In the genomic region with DNA sequence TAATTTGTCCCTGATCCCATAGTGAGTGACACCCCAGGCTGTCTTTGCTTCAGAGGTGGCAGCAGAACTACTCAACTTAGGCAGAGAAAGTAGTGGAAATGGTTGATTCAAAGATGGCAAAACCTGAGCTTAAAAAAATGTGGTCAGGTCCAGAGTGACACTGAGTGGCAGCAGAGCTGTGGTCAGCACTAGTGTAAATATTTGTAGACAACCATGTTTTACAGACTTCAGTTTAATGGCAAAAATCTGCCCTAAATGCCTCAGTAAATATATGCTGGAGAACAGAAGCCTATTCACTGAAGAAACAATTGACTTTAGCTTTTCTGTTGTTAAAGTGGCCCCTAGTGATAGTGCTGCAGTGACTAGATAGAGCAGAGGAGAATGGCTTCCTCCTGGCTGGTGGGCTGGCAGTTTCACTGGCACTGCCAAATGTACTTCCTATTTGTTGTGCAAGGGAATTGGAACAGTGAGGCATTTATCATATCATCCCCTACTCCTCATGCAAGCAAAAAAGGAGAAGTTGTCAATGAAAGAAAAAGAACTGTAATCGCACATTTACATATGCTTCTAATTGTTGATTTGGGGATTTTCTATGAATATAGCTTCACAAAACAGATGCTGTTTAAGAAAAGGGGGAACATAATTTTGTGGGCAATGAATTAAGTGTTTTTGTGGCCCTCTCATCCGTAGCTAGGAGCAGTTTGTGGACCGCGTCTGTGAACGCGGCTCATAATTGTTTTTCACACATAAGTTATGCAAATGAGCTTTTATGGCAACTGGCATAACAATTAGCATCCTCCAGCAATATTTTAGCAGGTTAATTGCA, we compare ENCODE assay signal across 1 cellular context.
A peak's percentile ranks its signal among the peaks of the same experiment; 100 is the strongest.
TF ChIP-seq lines count a peak whose summit lies in the region.

No MANE protein-coding gene starts in this region.

TF ChIP-seq in HepG2, 621 proteins besides CTCF, POLR2A, EP300 and RAD21 (continued from another document and continues in another):
- TF ChIP-seq, protein P1, sequence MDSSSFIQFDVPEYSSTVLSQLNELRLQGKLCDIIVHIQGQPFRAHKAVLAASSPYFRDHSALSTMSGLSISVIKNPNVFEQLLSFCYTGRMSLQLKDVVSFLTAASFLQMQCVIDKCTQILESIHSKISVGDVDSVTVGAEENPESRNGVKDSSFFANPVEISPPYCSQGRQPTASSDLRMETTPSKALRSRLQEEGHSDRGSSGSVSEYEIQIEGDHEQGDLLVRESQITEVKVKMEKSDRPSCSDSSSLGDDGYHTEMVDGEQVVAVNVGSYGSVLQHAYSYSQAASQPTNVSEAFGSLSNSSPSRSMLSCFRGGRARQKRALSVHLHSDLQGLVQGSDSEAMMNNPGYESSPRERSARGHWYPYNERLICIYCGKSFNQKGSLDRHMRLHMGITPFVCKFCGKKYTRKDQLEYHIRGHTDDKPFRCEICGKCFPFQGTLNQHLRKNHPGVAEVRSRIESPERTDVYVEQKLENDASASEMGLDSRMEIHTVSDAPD (CRISPR knock-in tag; IDR thresholded peaks at IDR 0.05), result peak; percentile 96
- TF ChIP-seq, protein P2, sequence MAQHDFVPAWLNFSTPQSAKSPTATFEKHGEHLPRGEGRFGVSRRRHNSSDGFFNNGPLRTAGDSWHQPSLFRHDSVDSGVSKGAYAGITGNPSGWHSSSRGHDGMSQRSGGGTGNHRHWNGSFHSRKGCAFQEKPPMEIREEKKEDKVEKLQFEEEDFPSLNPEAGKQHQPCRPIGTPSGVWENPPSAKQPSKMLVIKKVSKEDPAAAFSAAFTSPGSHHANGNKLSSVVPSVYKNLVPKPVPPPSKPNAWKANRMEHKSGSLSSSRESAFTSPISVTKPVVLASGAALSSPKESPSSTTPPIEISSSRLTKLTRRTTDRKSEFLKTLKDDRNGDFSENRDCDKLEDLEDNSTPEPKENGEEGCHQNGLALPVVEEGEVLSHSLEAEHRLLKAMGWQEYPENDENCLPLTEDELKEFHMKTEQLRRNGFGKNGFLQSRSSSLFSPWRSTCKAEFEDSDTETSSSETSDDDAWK (CRISPR knock-in tag; IDR thresholded peaks at IDR 0.05), result no peak
- TF ChIP-seq, protein P3, sequence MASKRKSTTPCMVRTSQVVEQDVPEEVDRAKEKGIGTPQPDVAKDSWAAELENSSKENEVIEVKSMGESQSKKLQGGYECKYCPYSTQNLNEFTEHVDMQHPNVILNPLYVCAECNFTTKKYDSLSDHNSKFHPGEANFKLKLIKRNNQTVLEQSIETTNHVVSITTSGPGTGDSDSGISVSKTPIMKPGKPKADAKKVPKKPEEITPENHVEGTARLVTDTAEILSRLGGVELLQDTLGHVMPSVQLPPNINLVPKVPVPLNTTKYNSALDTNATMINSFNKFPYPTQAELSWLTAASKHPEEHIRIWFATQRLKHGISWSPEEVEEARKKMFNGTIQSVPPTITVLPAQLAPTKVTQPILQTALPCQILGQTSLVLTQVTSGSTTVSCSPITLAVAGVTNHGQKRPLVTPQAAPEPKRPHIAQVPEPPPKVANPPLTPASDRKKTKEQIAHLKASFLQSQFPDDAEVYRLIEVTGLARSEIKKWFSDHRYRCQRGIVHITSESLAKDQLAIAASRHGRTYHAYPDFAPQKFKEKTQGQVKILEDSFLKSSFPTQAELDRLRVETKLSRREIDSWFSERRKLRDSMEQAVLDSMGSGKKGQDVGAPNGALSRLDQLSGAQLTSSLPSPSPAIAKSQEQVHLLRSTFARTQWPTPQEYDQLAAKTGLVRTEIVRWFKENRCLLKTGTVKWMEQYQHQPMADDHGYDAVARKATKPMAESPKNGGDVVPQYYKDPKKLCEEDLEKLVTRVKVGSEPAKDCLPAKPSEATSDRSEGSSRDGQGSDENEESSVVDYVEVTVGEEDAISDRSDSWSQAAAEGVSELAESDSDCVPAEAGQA (IDR thresholded peaks at IDR 0.05; ENCODE audit: low read depth), result peak; percentile 27; the same call in 1 of the 2 replicates
- TF ChIP-seq, protein P3 (CRISPR knock-in tag; IDR thresholded peaks at IDR 0.05; ENCODE audit: borderline replicate concordance), result no peak
- TF ChIP-seq NRL (CRISPR knock-in tag; IDR thresholded peaks at IDR 0.05; ENCODE audit: borderline replicate concordance) (no peak), MIXL1 (CRISPR knock-in tag; IDR thresholded peaks at IDR 0.05) (peak; percentile 75; the same call in 1 of the 2 replicates), BCL6 (CRISPR knock-in tag; IDR thresholded peaks at IDR 0.05) (peak; percentile 68), ZKSCAN8 (CRISPR knock-in tag; IDR thresholded peaks at IDR 0.05; ENCODE audit: borderline replicate concordance) (peak; percentile 46; the same call in 1 of the 2 replicates), FOXK1 (CRISPR knock-in tag; IDR thresholded peaks at IDR 0.05; ENCODE audit: borderline replicate concordance, low read depth) (0 out of 2 replicates have a peak, but pooled peaks have one; percentile 8), FOXA1 (IDR thresholded peaks at IDR 0.05) (no peak), FOXA1 (CRISPR knock-in tag; IDR thresholded peaks at IDR 0.05) (peak; percentile 67), MAFK (conservative IDR thresholded peaks at IDR 0.05 in 1 of 2, IDR thresholded peaks at IDR 0.05 in 1 of 2; ENCODE audit: low read length in 2 of 2) (0 out of 4 replicates have a peak, but pooled peaks of 1 of the 2 experiments have one; percentile 16), KMT2B (CRISPR knock-in tag; IDR thresholded peaks at IDR 0.05) (no peak; the same call in 1 of the 2 replicates), U2AF1 (optimal IDR thresholded peaks at IDR 0.05; ENCODE audit: low read depth, low read length) (no peak), NR2F6 (IDR thresholded peaks at IDR 0.05) (no peak), NR2F6 (CRISPR knock-in tag; IDR thresholded peaks at IDR 0.05) (peak; percentile 42; the same call in 1 of the 2 replicates), FOSL2 (CRISPR knock-in tag; IDR thresholded peaks at IDR 0.05) (peak; percentile 46), SKI (IDR thresholded peaks at IDR 0.05; ENCODE audit: partially characterized antibody) (no peak), KLF16 (CRISPR knock-in tag; IDR thresholded peaks at IDR 0.05) (0 out of 4 replicates have a peak, but pooled peaks of 1 of the 2 experiments have one; percentile 37), MBD4 (IDR thresholded peaks at IDR 0.05; ENCODE audit: borderline replicate concordance, low read length) (peak; percentile 41; the same call in 1 of the 2 replicates), MED1 (CRISPR knock-in tag; IDR thresholded peaks at IDR 0.05) (peak; percentile 43), DNMT3B (CRISPR knock-in tag; conservative IDR thresholded peaks at IDR 0.05) (no peak), ZNF720 (CRISPR knock-in tag; IDR thresholded peaks at IDR 0.05) (no peak)
- TF ChIP-seq, protein P4, sequence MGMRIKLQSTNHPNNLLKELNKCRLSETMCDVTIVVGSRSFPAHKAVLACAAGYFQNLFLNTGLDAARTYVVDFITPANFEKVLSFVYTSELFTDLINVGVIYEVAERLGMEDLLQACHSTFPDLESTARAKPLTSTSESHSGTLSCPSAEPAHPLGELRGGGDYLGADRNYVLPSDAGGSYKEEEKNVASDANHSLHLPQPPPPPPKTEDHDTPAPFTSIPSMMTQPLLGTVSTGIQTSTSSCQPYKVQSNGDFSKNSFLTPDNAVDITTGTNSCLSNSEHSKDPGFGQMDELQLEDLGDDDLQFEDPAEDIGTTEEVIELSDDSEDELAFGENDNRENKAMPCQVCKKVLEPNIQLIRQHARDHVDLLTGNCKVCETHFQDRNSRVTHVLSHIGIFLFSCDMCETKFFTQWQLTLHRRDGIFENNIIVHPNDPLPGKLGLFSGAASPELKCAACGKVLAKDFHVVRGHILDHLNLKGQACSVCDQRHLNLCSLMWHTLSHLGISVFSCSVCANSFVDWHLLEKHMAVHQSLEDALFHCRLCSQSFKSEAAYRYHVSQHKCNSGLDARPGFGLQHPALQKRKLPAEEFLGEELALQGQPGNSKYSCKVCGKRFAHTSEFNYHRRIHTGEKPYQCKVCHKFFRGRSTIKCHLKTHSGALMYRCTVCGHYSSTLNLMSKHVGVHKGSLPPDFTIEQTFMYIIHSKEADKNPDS (CRISPR knock-in tag; IDR thresholded peaks at IDR 0.05), result no peak
- TF ChIP-seq, protein P5, sequence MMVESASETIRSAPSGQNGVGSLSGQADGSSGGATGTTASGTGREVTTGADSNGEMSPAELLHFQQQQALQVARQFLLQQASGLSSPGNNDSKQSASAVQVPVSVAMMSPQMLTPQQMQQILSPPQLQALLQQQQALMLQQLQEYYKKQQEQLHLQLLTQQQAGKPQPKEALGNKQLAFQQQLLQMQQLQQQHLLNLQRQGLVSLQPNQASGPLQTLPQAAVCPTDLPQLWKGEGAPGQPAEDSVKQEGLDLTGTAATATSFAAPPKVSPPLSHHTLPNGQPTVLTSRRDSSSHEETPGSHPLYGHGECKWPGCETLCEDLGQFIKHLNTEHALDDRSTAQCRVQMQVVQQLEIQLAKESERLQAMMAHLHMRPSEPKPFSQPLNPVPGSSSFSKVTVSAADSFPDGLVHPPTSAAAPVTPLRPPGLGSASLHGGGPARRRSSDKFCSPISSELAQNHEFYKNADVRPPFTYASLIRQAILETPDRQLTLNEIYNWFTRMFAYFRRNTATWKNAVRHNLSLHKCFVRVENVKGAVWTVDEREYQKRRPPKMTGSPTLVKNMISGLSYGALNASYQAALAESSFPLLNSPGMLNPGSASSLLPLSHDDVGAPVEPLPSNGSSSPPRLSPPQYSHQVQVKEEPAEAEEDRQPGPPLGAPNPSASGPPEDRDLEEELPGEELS (CRISPR knock-in tag; IDR thresholded peaks at IDR 0.05), result peak; percentile 85
- TF ChIP-seq, protein P6, sequence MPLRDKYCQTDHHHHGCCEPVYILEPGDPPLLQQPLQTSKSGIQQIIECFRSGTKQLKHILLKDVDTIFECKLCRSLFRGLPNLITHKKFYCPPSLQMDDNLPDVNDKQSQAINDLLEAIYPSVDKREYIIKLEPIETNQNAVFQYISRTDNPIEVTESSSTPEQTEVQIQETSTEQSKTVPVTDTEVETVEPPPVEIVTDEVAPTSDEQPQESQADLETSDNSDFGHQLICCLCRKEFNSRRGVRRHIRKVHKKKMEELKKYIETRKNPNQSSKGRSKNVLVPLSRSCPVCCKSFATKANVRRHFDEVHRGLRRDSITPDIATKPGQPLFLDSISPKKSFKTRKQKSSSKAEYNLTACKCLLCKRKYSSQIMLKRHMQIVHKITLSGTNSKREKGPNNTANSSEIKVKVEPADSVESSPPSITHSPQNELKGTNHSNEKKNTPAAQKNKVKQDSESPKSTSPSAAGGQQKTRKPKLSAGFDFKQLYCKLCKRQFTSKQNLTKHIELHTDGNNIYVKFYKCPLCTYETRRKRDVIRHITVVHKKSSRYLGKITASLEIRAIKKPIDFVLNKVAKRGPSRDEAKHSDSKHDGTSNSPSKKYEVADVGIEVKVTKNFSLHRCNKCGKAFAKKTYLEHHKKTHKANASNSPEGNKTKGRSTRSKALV (CRISPR knock-in tag; IDR thresholded peaks at IDR 0.05), result 0 out of 2 replicates have a peak, but pooled peaks have one; percentile 30
